1 cellular context compared by ENCODE assay signal in the genomic region with DNA sequence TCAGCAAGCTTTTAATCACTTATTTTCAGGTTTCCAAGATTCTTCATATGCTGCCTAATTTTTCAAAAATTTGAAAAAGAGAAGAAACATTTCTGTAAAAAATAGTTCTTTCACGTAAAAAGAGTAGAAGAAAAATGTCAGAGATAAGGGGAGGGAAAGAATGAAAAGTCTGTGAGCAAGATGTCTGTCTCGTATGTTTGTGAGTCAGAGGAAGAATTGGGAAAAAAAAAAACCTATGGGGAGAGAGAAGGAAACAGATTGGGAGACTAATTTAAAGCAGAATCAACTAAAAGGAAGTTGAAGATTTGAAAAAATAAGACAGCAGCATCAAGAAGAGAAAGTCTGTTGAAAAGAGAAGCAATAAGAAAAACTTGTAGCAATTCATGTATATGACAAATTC.
TF ChIP-seq lines count a peak whose summit lies in the region.

No MANE protein-coding gene starts in this region.

TF ChIP-seq in SK-N-SH treated with all-trans-retinoic acid at 6 μM for 48 hours, 23 proteins besides CTCF, POLR2A, EP300 and RAD21 (continued from another document):
- TF ChIP-seq, protein P1, sequence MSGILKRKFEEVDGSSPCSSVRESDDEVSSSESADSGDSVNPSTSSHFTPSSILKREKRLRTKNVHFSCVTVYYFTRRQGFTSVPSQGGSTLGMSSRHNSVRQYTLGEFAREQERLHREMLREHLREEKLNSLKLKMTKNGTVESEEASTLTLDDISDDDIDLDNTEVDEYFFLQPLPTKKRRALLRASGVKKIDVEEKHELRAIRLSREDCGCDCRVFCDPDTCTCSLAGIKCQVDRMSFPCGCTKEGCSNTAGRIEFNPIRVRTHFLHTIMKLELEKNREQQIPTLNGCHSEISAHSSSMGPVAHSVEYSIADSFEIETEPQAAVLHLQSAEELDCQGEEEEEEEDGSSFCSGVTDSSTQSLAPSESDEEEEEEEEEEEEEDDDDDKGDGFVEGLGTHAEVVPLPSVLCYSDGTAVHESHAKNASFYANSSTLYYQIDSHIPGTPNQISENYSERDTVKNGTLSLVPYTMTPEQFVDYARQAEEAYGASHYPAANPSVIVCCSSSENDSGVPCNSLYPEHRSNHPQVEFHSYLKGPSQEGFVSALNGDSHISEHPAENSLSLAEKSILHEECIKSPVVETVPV (CRISPR knock-in tag; IDR thresholded peaks at IDR 0.05), result no peak
- TF ChIP-seq ZNF8 (CRISPR knock-in tag; IDR thresholded peaks at IDR 0.05), result no peak
- TF ChIP-seq ESRRG (CRISPR knock-in tag; IDR thresholded peaks at IDR 0.05), result no peak
- no peak for TF ChIP-seq GLIS3 (CRISPR knock-in tag; IDR thresholded peaks at IDR 0.05)
- no peak for TF ChIP-seq ZNF70 (CRISPR knock-in tag; IDR thresholded peaks at IDR 0.05)
